ENCODE assay signal across 2 cellular contexts in the genomic region with DNA sequence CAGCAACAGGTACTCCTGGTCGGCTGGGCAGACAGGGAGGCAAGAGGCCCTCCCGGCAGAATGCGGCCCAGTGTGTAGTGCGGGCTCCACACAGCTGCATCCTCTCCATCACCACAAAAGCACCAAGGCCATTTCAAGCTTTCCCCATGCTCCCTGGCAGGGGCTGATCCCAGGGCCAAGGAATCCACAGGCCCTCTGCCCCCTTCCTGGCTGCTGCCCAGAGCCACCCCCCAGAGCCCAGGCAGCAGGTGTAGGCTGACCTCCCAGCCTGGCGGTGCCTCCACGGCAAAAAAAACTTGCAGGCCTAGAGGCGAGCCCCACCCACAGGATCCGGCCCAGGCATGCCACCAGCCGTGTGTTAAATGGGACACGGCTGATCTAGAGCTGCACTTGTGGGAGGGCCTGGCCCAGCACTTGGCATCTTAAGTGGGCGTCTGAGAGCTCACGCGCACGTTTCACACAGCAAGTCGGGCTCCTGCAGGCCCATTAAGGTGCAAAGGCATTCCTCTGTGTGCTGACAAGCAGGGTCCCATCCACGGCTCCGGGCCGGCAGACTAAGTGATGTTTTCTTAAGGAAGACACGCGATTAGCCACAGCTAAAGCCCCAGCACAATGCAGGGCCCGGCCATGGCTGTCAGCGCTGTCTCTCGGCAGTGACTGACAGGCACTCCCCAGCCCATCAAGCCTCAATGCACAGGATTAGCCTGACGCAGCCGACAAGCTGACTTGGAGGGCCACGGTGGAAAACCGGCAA.
TF ChIP-seq lines count a peak whose summit lies in the region.

No MANE protein-coding gene starts in this region.

TF ChIP-seq in HEK293T, 16 proteins besides CTCF, POLR2A, EP300 and RAD21 (continued from another document):
- TF ChIP-seq FOXK2 (IDR thresholded peaks at IDR 0.05) (no peak), SUZ12 (IDR thresholded peaks at IDR 0.05) (no peak)

TF ChIP-seq in H1, 55 proteins besides CTCF, POLR2A, EP300 and RAD21 (continued from another document):
- TF ChIP-seq, protein P1, sequence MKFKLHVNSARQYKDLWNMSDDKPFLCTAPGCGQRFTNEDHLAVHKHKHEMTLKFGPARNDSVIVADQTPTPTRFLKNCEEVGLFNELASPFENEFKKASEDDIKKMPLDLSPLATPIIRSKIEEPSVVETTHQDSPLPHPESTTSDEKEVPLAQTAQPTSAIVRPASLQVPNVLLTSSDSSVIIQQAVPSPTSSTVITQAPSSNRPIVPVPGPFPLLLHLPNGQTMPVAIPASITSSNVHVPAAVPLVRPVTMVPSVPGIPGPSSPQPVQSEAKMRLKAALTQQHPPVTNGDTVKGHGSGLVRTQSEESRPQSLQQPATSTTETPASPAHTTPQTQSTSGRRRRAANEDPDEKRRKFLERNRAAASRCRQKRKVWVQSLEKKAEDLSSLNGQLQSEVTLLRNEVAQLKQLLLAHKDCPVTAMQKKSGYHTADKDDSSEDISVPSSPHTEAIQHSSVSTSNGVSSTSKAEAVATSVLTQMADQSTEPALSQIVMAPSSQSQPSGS (IDR thresholded peaks at IDR 0.05; ENCODE audit: low read length) = no peak
- TF ChIP-seq CHD2 (IDR thresholded peaks at IDR 0.05; ENCODE audit: low read length) = no peak
